In the genomic region with DNA sequence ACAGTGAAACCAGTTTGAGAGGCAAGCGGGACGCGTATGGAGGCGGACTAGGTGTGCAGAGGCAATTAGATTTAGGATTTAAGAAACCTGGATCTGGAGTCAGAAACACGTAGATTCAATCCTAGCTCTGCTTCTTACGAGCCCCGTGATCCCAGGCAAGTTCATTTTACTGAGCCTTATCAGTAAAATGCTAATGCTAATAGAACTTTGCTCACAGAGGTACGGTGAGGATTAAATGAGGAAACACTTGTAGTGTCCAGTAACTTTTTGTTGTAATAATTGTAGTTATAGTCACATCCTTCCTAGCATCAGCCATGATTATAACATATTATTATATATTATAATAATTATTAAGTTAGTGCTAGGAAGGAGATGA, we compare ENCODE assay signal across 10 cellular contexts. TPM values are rescaled to one million over a fixed set of nuclear protein-coding genes. Genes with fewer than 3 reads are reported as not detected.
A peak's percentile ranks its signal among the peaks of the same experiment; 100 is the strongest.
DNase-seq lines count a peak whose midpoint lies in the region; ATAC-seq and TF ChIP-seq lines count a peak whose summit lies in the region.
"Had no signal": no experiment of that assay in that cellular context is flagged by ENCODE, and none has a peak within 500 bp of the region (broad histone marks: within the 10 kb centered on the region; RNA-seq: fewer than 3 reads in every experiment).

No MANE protein-coding gene starts in this region.

- no peak for ATAC-seq in HG03135 (IDR thresholded peaks at IDR 0.05; ENCODE audit: unreplicated experiment)

- no peaks in the 10 kb centered on the region for H4K20me1 ChIP-seq in osteoblast (ENCODE audit: insufficient read depth, low read length)

- H3K4me3 Mint-ChIP-seq in activated CD4-positive, alpha-beta T cell treated with anti-CD3 and anti-CD28 coated beads, Interleukin-2, amount 10 ng/mL, durations not matched to agents 24 days and 14 days, result no peak overlapping the region

- H3K9me3 ChIP-seq in AG04450 (ENCODE audit: control insufficient read depth, insufficient read depth, low read length) (no peaks in the 10 kb centered on the region), SJSA1 (replicated peaks) (peaks cover 3% of the 10 kb centered on the region; the same call in 1 of the 2 replicates), osteoblast (ENCODE audit: low read depth, low read length) (no peaks in the 10 kb centered on the region)
- H3K9me3 ChIP-seq: spleen had no signal

- intact Hi-C loops in activated CD4-positive, alpha-beta T cell treated with anti-CD3 and anti-CD28 coated beads, Interleukin-2, amount 10 ng/mL, durations not matched to agents 24 days and 14 days (cut with micrococcal nuclease), result no loop called here

- no peak for DNase-seq in AG04450 (ENCODE audit: low read depth, low spot score)
- DNase-seq in SJSA1 (ENCODE audit: low read depth in 1 of 2, low spot score in 2 of 2), result no peak
- no peak for DNase-seq in fibroblast of mammary gland (ENCODE audit: low read depth)
- DNase-seq in osteoblast (ENCODE audit: insufficient read length, low spot score, missing footprints), result peak; percentile 50
- no peak for DNase-seq in activated CD4-positive, alpha-beta T cell treated with anti-CD3 and anti-CD28 coated beads, Interleukin-2, amount 10 ng/mL, durations not matched to agents 24 days and 14 days
- DNase-seq in NCI-H128 (lab: John Stamatoyannopoulos, UW; ENCODE audit: unreplicated experiment), result no peak
- DNase-seq in C1 segment of cervical spinal cord (lab: John Stamatoyannopoulos, UW), result no peak
- DNase-seq: activated T-cell treated with anti-CD3 and anti-CD28 coated beads, Interleukin-2, amount 50 U/mL, for 1 hour; spleen had no signal

- no peaks in the 10 kb centered on the region for H3K9me3 Mint-ChIP-seq in activated CD4-positive, alpha-beta T cell treated with anti-CD3 and anti-CD28 coated beads, Interleukin-2, amount 10 ng/mL, durations not matched to agents 24 days and 14 days

- peak overlapping the region; percentile 31 for H3K27ac ChIP-seq in AG04450 (ENCODE audit: low read depth, low read length)
- H3K27ac ChIP-seq in SJSA1, result no peak overlapping the region
- H3K27ac ChIP-seq in osteoblast (ENCODE audit: low read depth, low read length), result no peak overlapping the region

- CTCF ChIA-PET in AG04450 (lab: Charles Lee), result interaction anchor here (0.8 to 3.5 kb wide), 7 partner anchors 9 to 130 kb away, joined by 3 to 18 read pairs (median 4); no protein-coding TSS in a partner anchor

- H3K4me2 ChIP-seq in osteoblast (ENCODE audit: insufficient read depth, low read length), result peak overlapping the region; percentile 91

- peaks cover 8% of the 10 kb centered on the region for H3K4me1 ChIP-seq in SJSA1 (replicated peaks)
- peaks cover 9% of the 10 kb centered on the region for H3K4me1 ChIP-seq in osteoblast (ENCODE audit: insufficient read depth, low read length)

- peak overlapping the region; percentile 64 for H3K4me3 ChIP-seq in AG04450 (ENCODE audit: low read depth, low read length)
- H3K4me3 ChIP-seq in SJSA1, result peak overlapping the region; percentile 36
- peak overlapping the region; percentile 61 for H3K4me3 ChIP-seq in fibroblast of mammary gland (ENCODE audit: control insufficient read depth, low read depth, low read length)
- H3K4me3 ChIP-seq in osteoblast (ENCODE audit: insufficient read depth, low read length), result peak overlapping the region; percentile 69

- no peak for TF ChIP-seq CTCF in AG04450 (IDR thresholded peaks at IDR 0.05; ENCODE audit: low read depth, low read length)
- TF ChIP-seq CTCF in fibroblast of mammary gland (conservative IDR thresholded peaks at IDR 0.05; ENCODE audit: control insufficient read depth, insufficient read depth, low read depth, low read length), result no peak
- no peak for TF ChIP-seq CTCF in osteoblast (IDR thresholded peaks at IDR 0.05; ENCODE audit: extremely low read depth, low read depth, low read length)

- H3K27me3 ChIP-seq in AG04450 (ENCODE audit: control insufficient read depth, insufficient read depth, low read length), result no peaks in the 10 kb centered on the region
- H3K27me3 ChIP-seq in SJSA1 (replicated peaks), result peaks cover 25% of the 10 kb centered on the region
- no peaks in the 10 kb centered on the region for H3K27me3 ChIP-seq in osteoblast (ENCODE audit: insufficient read depth, low read length)
- H3K27me3 ChIP-seq: spleen had no signal

- peak overlapping the region; percentile 87 for H2AFZ ChIP-seq in osteoblast (ENCODE audit: low read length)

- H3K4me1 Mint-ChIP-seq in activated CD4-positive, alpha-beta T cell treated with anti-CD3 and anti-CD28 coated beads, Interleukin-2, amount 10 ng/mL, durations not matched to agents 24 days and 14 days, result peaks cover 24% of the 10 kb centered on the region

- peaks cover 76% of the 10 kb centered on the region for H3K36me3 Mint-ChIP-seq in activated CD4-positive, alpha-beta T cell treated with anti-CD3 and anti-CD28 coated beads, Interleukin-2, amount 10 ng/mL, durations not matched to agents 24 days and 14 days (ENCODE audit: low read depth)

- H3K79me2 ChIP-seq in osteoblast (ENCODE audit: insufficient read depth, low read length), result no peaks in the 10 kb centered on the region

- no peaks in the 10 kb centered on the region for H3K27me3 Mint-ChIP-seq in activated CD4-positive, alpha-beta T cell treated with anti-CD3 and anti-CD28 coated beads, Interleukin-2, amount 10 ng/mL, durations not matched to agents 24 days and 14 days

- H3K36me3 ChIP-seq in SJSA1 (no peaks in the 10 kb centered on the region), osteoblast (ENCODE audit: insufficient read depth, low read length) (no peaks in the 10 kb centered on the region)

- H3K27ac Mint-ChIP-seq in activated CD4-positive, alpha-beta T cell treated with anti-CD3 and anti-CD28 coated beads, Interleukin-2, amount 10 ng/mL, durations not matched to agents 24 days and 14 days, result no peak overlapping the region

- POLR2A ChIA-PET in AG04450 (lab: Yijun Ruan, JAX), result interaction anchor here (0.6 to 1.2 kb wide), 5 partner anchors 31 to 179 kb away, joined by 3 to 7 read pairs (median 4); a partner anchor contains a TSS

RNA-seq across cellular contexts. Expression of a gene that starts 21.2 kb away (rescaled TPM):
- polyA plus RNA-seq in AG04450 (2011; rRNA removed), result 2.5 and 2.6 TPM in 2 replicates
- 1.6 and 2.4 TPM in 2 replicates for polyA minus RNA-seq in AG04450 (2011; rRNA and poly(A)+ RNA removed)
- 0.05 TPM in 1 of 2 replicates, not detected in the other for total RNA-seq in SJSA1 (2014; rRNA removed; shearing (Covaris generic))
- 0.29 and 0.72 TPM in 2 replicates for total RNA-seq in osteoblast
- 103 and 113 TPM in 2 replicates for total RNA-seq in activated CD4-positive, alpha-beta T cell treated with anti-CD3 and anti-CD28 coated beads, Interleukin-2, amount 10 ng/mL, durations not matched to agents 24 days and 14 days

RNA-seq across cellular contexts. Expression of a gene that starts 23.5 kb away (rescaled TPM):
- 26.9 and 32.9 TPM in 2 replicates for polyA plus RNA-seq in AG04450 (2011; rRNA removed)
- polyA minus RNA-seq in AG04450 (2011; rRNA and poly(A)+ RNA removed), result 28.9 and 37.3 TPM in 2 replicates
- total RNA-seq in SJSA1 (2014; rRNA removed; shearing (Covaris generic)), result 7.4 and 10.3 TPM in 2 replicates
- 12.3 and 13.3 TPM in 2 replicates for total RNA-seq in osteoblast
- total RNA-seq in activated CD4-positive, alpha-beta T cell treated with anti-CD3 and anti-CD28 coated beads, Interleukin-2, amount 10 ng/mL, durations not matched to agents 24 days and 14 days, result 19.0 TPM in 2 replicates

RNA-seq across cellular contexts. Expression of a gene that starts 59.3 kb away (rescaled TPM):
- polyA plus RNA-seq in AG04450 (2011; rRNA removed), result 10.2 and 14.3 TPM in 2 replicates
- polyA minus RNA-seq in AG04450 (2011; rRNA and poly(A)+ RNA removed), result 19.0 and 25.8 TPM in 2 replicates
- total RNA-seq in SJSA1 (2014; rRNA removed; shearing (Covaris generic)), result 8.2 and 15.6 TPM in 2 replicates
- 19.9 and 22.7 TPM in 2 replicates for total RNA-seq in osteoblast
- total RNA-seq in activated CD4-positive, alpha-beta T cell treated with anti-CD3 and anti-CD28 coated beads, Interleukin-2, amount 10 ng/mL, durations not matched to agents 24 days and 14 days, result 31.0 and 31.4 TPM in 2 replicates

Comparison
In these comparisons a context has a peak if more than half of its experiments do, and no peak if none do; other contexts are left out.
1. RNA of a gene that starts 21.2 kb away (total RNA-seq): 103 to 113 TPM in activated CD4-positive, alpha-beta T cell treated with anti-CD3 and anti-CD28 coated beads, Interleukin-2, amount 10 ng/mL, durations not matched to agents 24 days and 14 days; 0.29 to 0.72 TPM in osteoblast and 0.05 TPM in SJSA1; every median in the first group is over 10 times any median in the second.
2. Peak in every context shown above with its lines, with median percentiles within 50 percentile points of each other: H3K4me3 ChIP-seq.